In genomic region chr6:6872924-6873344, GRCh38 we compare ENCODE assay signal across 18 cellular contexts.
DNase-seq lines count a peak whose midpoint lies in the region; ATAC-seq and TF ChIP-seq lines count a peak whose summit lies in the region.
"Had no signal": no experiment of that assay in that cellular context is flagged by ENCODE, and none has a peak within 500 bp of the region (broad histone marks: within the 10 kb centered on the region; RNA-seq: fewer than 3 reads in every experiment).

No MANE protein-coding gene starts in this region.

- no peaks in the 10 kb centered on the region for H3K9me3 ChIP-seq in CD8-positive, alpha-beta T cell (ENCODE audit: low read length)

- no peaks in the 10 kb centered on the region for H3K27me3 ChIP-seq in CD8-positive, alpha-beta T cell (ENCODE audit: insufficient read depth, low read length)

- intact Hi-C loops in CD8-positive, alpha-beta T cell (cut with DNase I, micrococcal nuclease): no loop called here
- intact Hi-C loops in MCF 10A (cut with micrococcal nuclease): no loop called here

- no peaks in the 10 kb centered on the region for H3K4me1 ChIP-seq in CD8-positive, alpha-beta T cell (ENCODE audit: insufficient read depth, low read length)

- no peak overlapping the region for H3K4me3 ChIP-seq in CD8-positive, alpha-beta T cell (ENCODE audit: low read depth, low read length)

- no peaks in the 10 kb centered on the region for H3K4me1 Mint-ChIP-seq in stimulated activated effector memory CD8-positive, alpha-beta T cell treated with anti-CD3 and anti-CD28 coated beads, Interleukin-12 subunit alpha, Interleukin-12 subunit beta, amount 100 ng/mL, for 72 hours
- no peaks in the 10 kb centered on the region for H3K4me1 Mint-ChIP-seq in CD8-positive, alpha-beta T cell (ENCODE audit: low read depth)
- H3K4me1 Mint-ChIP-seq in MCF 10A (ENCODE audit: insufficient read depth, unreplicated experiment): peaks cover 8% of the 10 kb centered on the region

- POLR2A ChIA-PET in CD8-positive, alpha-beta T cell (lab: Charles Lee): no interaction called here
- POLR2A ChIA-PET in MCF 10A (lab: Yijun Ruan, JAX): interaction anchor here (0.6 kb wide), 1 partner anchor 16 kb away, joined by 3 read pairs; no protein-coding TSS in a partner anchor

- no peaks in the 10 kb centered on the region for H3K36me3 Mint-ChIP-seq in stimulated activated effector memory CD8-positive, alpha-beta T cell treated with anti-CD3 and anti-CD28 coated beads, Interleukin-12 subunit alpha, Interleukin-12 subunit beta, amount 100 ng/mL, for 72 hours
- H3K36me3 Mint-ChIP-seq in CD8-positive, alpha-beta T cell: no peaks in the 10 kb centered on the region
- H3K36me3 Mint-ChIP-seq in MCF 10A (ENCODE audit: insufficient read depth, unreplicated experiment): no peaks in the 10 kb centered on the region

- ATAC-seq in stimulated activated effector memory CD8-positive, alpha-beta T cell treated with anti-CD3 and anti-CD28 coated beads, Interleukin-12 subunit alpha, Interleukin-12 subunit beta, amount 100 ng/mL, for 72 hours: peak; percentile 45
- no peak for ATAC-seq in HG03159 (IDR thresholded peaks at IDR 0.05; ENCODE audit: unreplicated experiment)
- ATAC-seq in CD8-positive, alpha-beta T cell: no peak
- ATAC-seq: HCT116, Panc1 had no signal

- H3K36me3 ChIP-seq in CD8-positive, alpha-beta T cell (ENCODE audit: insufficient read depth, low read length): no peaks in the 10 kb centered on the region

- no peak overlapping the region for H3K27ac Mint-ChIP-seq in stimulated activated effector memory CD8-positive, alpha-beta T cell treated with anti-CD3 and anti-CD28 coated beads, Interleukin-12 subunit alpha, Interleukin-12 subunit beta, amount 100 ng/mL, for 72 hours
- no peak overlapping the region for H3K27ac Mint-ChIP-seq in CD8-positive, alpha-beta T cell
- H3K27ac Mint-ChIP-seq in MCF 10A (ENCODE audit: low read depth, unreplicated experiment): no peak overlapping the region

- no TSS peak for BruUV-seq in MCF 10A (replicated peaks; lab: Mats Ljungman, UMichigan)

- DNase-seq in NCI-H526 (lab: John Stamatoyannopoulos, UW): peak; percentile 79 to 83
- no peak for DNase-seq in NCI-H526 treated with DMSO at 0.1 percent for 48 hours (lab: John Stamatoyannopoulos, UW)
- DNase-seq in OCI-M1 (lab: John Stamatoyannopoulos, UW): peak; percentile 62
- DNase-seq in erythroblast (lab: John Stamatoyannopoulos, UW): peak; percentile 24 to 61
- DNase-seq in stimulated activated effector memory CD8-positive, alpha-beta T cell treated with anti-CD3 and anti-CD28 coated beads, Interleukin-12 subunit alpha, Interleukin-12 subunit beta, amount 100 ng/mL, for 72 hours (ENCODE audit: low spot score in 2 of 2): no peak
- no peak for DNase-seq in CD8-positive, alpha-beta T cell
- DNase-seq in MCF 10A (ENCODE audit: unreplicated experiment): no peak
- DNase-seq: NCI-H1436 treated with DMSO at 0.1 percent for 48 hours, NCI-H2029 treated with DMSO at 0.1 percent for 48 hours, NCI-H2171 treated with DMSO at 0.1 percent for 48 hours, NCI-H446 treated with DMSO at 0.1 percent for 48 hours, NCI-H82 had no signal

- H3K27ac ChIP-seq in CD8-positive, alpha-beta T cell (ENCODE audit: low read depth, low read length): no peak overlapping the region
- H3K27ac ChIP-seq: 22Rv1, C4-2B, KMS-11 had no signal

- H3K27me3 Mint-ChIP-seq in CD8-positive, alpha-beta T cell (ENCODE audit: low read depth): no peaks in the 10 kb centered on the region
- H3K27me3 Mint-ChIP-seq in MCF 10A (ENCODE audit: insufficient read depth, unreplicated experiment): no peaks in the 10 kb centered on the region

- CTCF ChIA-PET in CD8-positive, alpha-beta T cell (lab: Charles Lee): no interaction called here
- CTCF ChIA-PET in MCF 10A (lab: Yijun Ruan, JAX): interaction anchor here (0.6 kb wide), 1 partner anchor 113 kb away, joined by 3 read pairs; no protein-coding TSS in a partner anchor

- no peak overlapping the region for H3K4me3 Mint-ChIP-seq in stimulated activated effector memory CD8-positive, alpha-beta T cell treated with anti-CD3 and anti-CD28 coated beads, Interleukin-12 subunit alpha, Interleukin-12 subunit beta, amount 100 ng/mL, for 72 hours
- no peak overlapping the region for H3K4me3 Mint-ChIP-seq in CD8-positive, alpha-beta T cell
- no peak overlapping the region for H3K4me3 Mint-ChIP-seq in MCF 10A (ENCODE audit: unreplicated experiment)

- H3K9me3 Mint-ChIP-seq in stimulated activated effector memory CD8-positive, alpha-beta T cell treated with anti-CD3 and anti-CD28 coated beads, Interleukin-12 subunit alpha, Interleukin-12 subunit beta, amount 100 ng/mL, for 72 hours: no peaks in the 10 kb centered on the region
- no peaks in the 10 kb centered on the region for H3K9me3 Mint-ChIP-seq in CD8-positive, alpha-beta T cell
- no peaks in the 10 kb centered on the region for H3K9me3 Mint-ChIP-seq in MCF 10A (ENCODE audit: unreplicated experiment)

- TF ChIP-seq POLR2A in erythroblast (IDR thresholded peaks at IDR 0.05; ENCODE audit: low read length): no peak

- TF ChIP-seq CTCF in CD8-positive, alpha-beta T cell (IDR thresholded peaks at IDR 0.05): no peak
- TF ChIP-seq CTCF in MCF 10A (IDR thresholded peaks at IDR 0.05; ENCODE audit: unreplicated experiment): no peak

Comparison
In these comparisons a context has a peak if more than half of its experiments do, and no peak if none do; other contexts are left out.
1. DNase-seq: peak in NCI-H526 (2 of 2), OCI-M1 (single experiment) and erythroblast (2 of 2); none in NCI-H526 treated with DMSO at 0.1 percent for 48 hours (single experiment), stimulated activated effector memory CD8-positive, alpha-beta T cell treated with anti-CD3 and anti-CD28 coated beads, Interleukin-12 subunit alpha, Interleukin-12 subunit beta, amount 100 ng/mL, for 72 hours (0 of 2), CD8-positive, alpha-beta T cell (0 of 7) and MCF 10A (single experiment).